In the genomic region with DNA sequence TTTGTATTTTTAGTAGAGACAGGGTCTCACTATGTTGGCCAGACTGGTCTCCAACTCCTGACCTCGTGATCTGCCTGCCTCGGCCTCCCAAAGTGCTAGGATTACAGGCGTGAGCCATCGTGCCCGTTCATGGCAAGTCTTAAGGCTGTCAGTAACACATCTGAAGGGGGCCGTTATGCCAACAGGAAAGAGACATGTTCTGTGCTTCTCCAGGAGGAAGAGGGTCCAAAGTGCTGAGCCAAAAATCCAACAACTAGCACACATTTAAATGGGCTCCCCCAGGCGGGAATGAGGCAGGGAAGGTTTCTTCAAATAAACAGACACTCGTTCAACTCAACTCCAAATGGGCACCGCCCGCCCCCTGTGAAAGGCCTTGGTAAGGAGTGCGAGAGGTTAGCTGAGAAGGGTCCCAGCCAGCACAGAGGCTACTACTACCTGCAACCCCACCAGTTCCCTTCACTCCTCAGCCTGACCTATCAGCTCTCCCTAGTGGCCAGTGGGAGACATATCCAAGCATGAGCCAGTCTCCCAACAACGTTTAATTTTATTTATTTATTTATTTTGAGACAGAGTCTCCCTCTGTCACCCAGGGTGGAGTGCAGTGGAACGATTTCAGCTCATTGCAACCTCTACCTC, we compare ENCODE assay signal across 8 cellular contexts.
DNase-seq lines count a peak whose midpoint lies in the region; ATAC-seq and TF ChIP-seq lines count a peak whose summit lies in the region.

No MANE protein-coding gene starts in this region.

- DNase-seq in NCI-H345 (lab: John Stamatoyannopoulos, UW) (peak; percentile 18), NCI-H345 treated with DMSO at 0.1 percent for 48 hours (lab: John Stamatoyannopoulos, UW; ENCODE audit: unreplicated experiment) (no peak), NCI-H1105 (lab: John Stamatoyannopoulos, UW) (peak; percentile 5), body of pancreas (peak in 3 of 4 donors; percentile 43 to 50 (median 46)), kidney glomerular epithelial cell (lab: John Stamatoyannopoulos, UW) (peak; percentile 31), upper lobe of right lung (no peak), NCI-H128 (lab: John Stamatoyannopoulos, UW; ENCODE audit: unreplicated experiment) (no peak)
- DNase-seq in activated naive CD4-positive, alpha-beta T cell treated with anti-CD3 and anti-CD28 coated beads, Interleukin-2, amount 50 U/mL, for 16 hours, result no peak

- H3K27ac ChIP-seq in body of pancreas (no peak overlapping the region), upper lobe of right lung (no peak overlapping the region)

- H3K4me3 ChIP-seq in body of pancreas, result no peak overlapping the region
- no peak overlapping the region for H3K4me3 ChIP-seq in upper lobe of right lung

- H3K9me3 ChIP-seq in body of pancreas (no peaks in the 10 kb centered on the region), upper lobe of right lung (no peaks in the 10 kb centered on the region)

- H3K36me3 ChIP-seq in body of pancreas (replicated peaks in 1 of 2; ENCODE audit: insufficient read depth in 1 of 2, low read depth in 2 of 2) (no peaks in the 10 kb centered on the region), upper lobe of right lung (no peaks in the 10 kb centered on the region)

- TF ChIP-seq CTCF in body of pancreas (IDR thresholded peaks at IDR 0.05), result peak in 6 of 7 experiments; percentile 44 to 74 (median 61)
- peak; percentile 61 for TF ChIP-seq CTCF in upper lobe of right lung (IDR thresholded peaks at IDR 0.05)

- H3K27me3 ChIP-seq in body of pancreas (no peaks in the 10 kb centered on the region), upper lobe of right lung (no peaks in the 10 kb centered on the region)

- ATAC-seq in body of pancreas, result peak; percentile 66
- peak; percentile 74 for ATAC-seq in upper lobe of right lung

- TF ChIP-seq POLR2A in body of pancreas (IDR thresholded peaks at IDR 0.05), result no peak

- 66 to 71% methylated on average over 13 of the region's 13 CpGs for WGBS in body of pancreas, 2 donors

- H3K4me1 ChIP-seq in body of pancreas (peaks cover 26% of the 10 kb centered on the region), upper lobe of right lung (peaks cover 10% of the 10 kb centered on the region)

- intact Hi-C loops in body of pancreas (cut with DNase I), result no loop called here
- intact Hi-C loops in upper lobe of right lung (cut with DNase I), result loop anchor here (5.0 kb wide), 1 partner anchor 140 kb away; no protein-coding TSS in a partner anchor

Comparison
In these comparisons a context has a peak if more than half of its experiments do, and no peak if none do; other contexts are left out.
1. DNase-seq: peak in NCI-H345 (single experiment), NCI-H1105 (single experiment), body of pancreas (3 of 4) and kidney glomerular epithelial cell (single experiment); none in NCI-H345 treated with DMSO at 0.1 percent for 48 hours (single experiment), upper lobe of right lung (single experiment), NCI-H128 (single experiment) and activated naive CD4-positive, alpha-beta T cell treated with anti-CD3 and anti-CD28 coated beads, Interleukin-2, amount 50 U/mL, for 16 hours (single experiment).